1 cellular context compared by ENCODE assay signal in the genomic region with DNA sequence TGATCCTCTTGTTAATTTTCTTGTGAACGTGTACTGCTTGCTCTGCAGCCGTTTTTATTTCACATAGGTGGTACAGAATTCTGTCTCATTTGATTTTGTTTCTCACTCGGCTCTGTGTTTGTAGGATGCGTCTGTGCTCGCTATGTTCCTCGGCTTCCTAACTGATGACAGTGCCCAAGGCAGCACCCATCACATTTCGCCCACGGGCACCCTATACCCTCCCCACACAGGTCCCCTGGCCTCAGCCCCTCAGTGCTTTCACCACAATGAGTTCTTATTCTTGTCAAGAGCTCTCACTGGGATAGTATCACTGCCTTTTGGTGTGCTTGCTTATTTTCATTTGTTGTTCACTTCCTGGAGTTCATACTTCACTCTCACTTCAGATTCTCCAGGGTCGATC.
TF ChIP-seq lines count a peak whose summit lies in the region.

No MANE protein-coding gene starts in this region.

TF ChIP-seq in GM23338, 12 proteins besides CTCF, POLR2A, EP300 and RAD21 (continued from another document):
- TF ChIP-seq, protein P1, sequence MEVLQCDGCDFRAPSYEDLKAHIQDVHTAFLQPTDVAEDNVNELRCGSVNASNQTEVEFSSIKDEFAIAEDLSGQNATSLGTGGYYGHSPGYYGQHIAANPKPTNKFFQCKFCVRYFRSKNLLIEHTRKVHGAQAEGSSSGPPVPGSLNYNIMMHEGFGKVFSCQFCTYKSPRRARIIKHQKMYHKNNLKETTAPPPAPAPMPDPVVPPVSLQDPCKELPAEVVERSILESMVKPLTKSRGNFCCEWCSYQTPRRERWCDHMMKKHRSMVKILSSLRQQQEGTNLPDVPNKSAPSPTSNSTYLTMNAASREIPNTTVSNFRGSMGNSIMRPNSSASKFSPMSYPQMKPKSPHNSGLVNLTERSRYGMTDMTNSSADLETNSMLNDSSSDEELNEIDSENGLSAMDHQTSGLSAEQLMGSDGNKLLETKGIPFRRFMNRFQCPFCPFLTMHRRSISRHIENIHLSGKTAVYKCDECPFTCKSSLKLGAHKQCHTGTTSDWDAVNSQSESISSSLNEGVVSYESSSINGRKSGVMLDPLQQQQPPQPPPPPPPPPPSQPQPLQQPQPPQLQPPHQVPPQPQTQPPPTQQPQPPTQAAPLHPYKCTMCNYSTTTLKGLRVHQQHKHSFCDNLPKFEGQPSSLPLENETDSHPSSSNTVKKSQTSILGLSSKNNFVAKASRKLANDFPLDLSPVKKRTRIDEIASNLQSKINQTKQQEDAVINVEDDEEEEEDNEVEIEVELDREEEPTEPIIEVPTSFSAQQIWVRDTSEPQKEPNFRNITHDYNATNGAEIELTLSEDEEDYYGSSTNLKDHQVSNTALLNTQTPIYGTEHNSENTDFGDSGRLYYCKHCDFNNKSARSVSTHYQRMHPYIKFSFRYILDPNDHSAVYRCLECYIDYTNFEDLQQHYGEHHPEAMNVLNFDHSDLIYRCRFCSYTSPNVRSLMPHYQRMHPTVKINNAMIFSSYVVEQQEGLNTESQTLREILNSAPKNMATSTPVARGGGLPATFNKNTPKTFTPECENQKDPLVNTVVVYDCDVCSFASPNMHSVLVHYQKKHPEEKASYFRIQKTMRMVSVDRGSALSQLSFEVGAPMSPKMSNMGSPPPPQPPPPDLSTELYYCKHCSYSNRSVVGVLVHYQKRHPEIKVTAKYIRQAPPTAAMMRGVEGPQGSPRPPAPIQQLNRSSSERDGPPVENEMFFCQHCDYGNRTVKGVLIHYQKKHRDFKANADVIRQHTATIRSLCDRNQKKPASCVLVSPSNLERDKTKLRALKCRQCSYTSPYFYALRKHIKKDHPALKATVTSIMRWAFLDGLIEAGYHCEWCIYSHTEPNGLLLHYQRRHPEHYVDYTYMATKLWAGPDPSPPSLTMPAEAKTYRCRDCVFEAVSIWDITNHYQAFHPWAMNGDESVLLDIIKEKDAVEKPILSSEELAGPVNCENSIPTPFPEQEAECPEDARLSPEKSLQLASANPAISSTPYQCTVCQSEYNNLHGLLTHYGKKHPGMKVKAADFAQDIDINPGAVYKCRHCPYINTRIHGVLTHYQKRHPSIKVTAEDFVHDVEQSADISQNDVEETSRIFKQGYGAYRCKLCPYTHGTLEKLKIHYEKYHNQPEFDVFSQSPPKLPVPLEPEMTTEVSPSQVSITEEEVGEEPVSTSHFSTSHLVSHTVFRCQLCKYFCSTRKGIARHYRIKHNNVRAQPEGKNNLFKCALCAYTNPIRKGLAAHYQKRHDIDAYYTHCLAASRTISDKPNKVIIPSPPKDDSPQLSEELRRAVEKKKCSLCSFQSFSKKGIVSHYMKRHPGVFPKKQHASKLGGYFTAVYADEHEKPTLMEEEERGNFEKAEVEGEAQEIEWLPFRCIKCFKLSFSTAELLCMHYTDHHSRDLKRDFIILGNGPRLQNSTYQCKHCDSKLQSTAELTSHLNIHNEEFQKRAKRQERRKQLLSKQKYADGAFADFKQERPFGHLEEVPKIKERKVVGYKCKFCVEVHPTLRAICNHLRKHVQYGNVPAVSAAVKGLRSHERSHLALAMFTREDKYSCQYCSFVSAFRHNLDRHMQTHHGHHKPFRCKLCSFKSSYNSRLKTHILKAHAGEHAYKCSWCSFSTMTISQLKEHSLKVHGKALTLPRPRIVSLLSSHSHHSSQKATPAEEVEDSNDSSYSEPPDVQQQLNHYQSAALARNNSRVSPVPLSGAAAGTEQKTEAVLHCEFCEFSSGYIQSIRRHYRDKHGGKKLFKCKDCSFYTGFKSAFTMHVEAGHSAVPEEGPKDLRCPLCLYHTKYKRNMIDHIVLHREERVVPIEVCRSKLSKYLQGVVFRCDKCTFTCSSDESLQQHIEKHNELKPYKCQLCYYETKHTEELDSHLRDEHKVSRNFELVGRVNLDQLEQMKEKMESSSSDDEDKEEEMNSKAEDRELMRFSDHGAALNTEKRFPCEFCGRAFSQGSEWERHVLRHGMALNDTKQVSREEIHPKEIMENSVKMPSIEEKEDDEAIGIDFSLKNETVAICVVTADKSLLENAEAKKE (CRISPR knock-in tag; IDR thresholded peaks at IDR 0.05), result no peak
- TF ChIP-seq NANOG (IDR thresholded peaks at IDR 0.05; ENCODE audit: borderline replicate concordance), result no peak
- TF ChIP-seq, protein P2, sequence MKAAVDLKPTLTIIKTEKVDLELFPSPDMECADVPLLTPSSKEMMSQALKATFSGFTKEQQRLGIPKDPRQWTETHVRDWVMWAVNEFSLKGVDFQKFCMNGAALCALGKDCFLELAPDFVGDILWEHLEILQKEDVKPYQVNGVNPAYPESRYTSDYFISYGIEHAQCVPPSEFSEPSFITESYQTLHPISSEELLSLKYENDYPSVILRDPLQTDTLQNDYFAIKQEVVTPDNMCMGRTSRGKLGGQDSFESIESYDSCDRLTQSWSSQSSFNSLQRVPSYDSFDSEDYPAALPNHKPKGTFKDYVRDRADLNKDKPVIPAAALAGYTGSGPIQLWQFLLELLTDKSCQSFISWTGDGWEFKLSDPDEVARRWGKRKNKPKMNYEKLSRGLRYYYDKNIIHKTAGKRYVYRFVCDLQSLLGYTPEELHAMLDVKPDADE (IDR thresholded peaks at IDR 0.05), result no peak
